ENCODE assay signal across 1 cellular context in genomic region chr21:44816761-44817505, GRCh38.
TF ChIP-seq lines count a peak whose summit lies in the region.

No MANE protein-coding gene starts in this region.

TF ChIP-seq in K562, 482 proteins besides CTCF, POLR2A, EP300 and RAD21 (continues in another document):
- TF ChIP-seq FOS (IDR thresholded peaks at IDR 0.05; ENCODE audit: extremely low read depth, insufficient read length) (no peak), ZC3H11A (IDR thresholded peaks at IDR 0.05; ENCODE audit: low read depth, low read length) (no peak), NCOA1 (IDR thresholded peaks at IDR 0.05; ENCODE audit: low read depth) (no peak), MTF1 (CRISPR knock-in tag; IDR thresholded peaks at IDR 0.05; ENCODE audit: borderline replicate concordance) (no peak), BDP1 (IDR thresholded peaks at IDR 0.05; ENCODE audit: insufficient read depth, insufficient read length) (no peak), PTBP1 (IDR thresholded peaks at IDR 0.05; ENCODE audit: low read depth, low read length) (no peak), BMI1 (IDR thresholded peaks at IDR 0.05; ENCODE audit: low read length) (no peak), SUPT5H (IDR thresholded peaks at IDR 0.05) (peak; percentile 16; the same call in 1 of the 2 replicates), SLC30A9 (CRISPR knock-in tag; IDR thresholded peaks at IDR 0.05) (no peak), MAFF (IDR thresholded peaks at IDR 0.05; ENCODE audit: low read length) (no peak), IRF2 (CRISPR knock-in tag; IDR thresholded peaks at IDR 0.05) (0 out of 2 replicates have a peak, but pooled peaks have one; percentile 57), ZNF778 (CRISPR knock-in tag; IDR thresholded peaks at IDR 0.05) (no peak), POLR2G (IDR thresholded peaks at IDR 0.05; ENCODE audit: low read depth, low read length) (0 out of 2 replicates have a peak, but pooled peaks have one; percentile 10), CHD1 (IDR thresholded peaks at IDR 0.05; ENCODE audit: low read length) (no peak), E2F4 (CRISPR knock-in tag; IDR thresholded peaks at IDR 0.05; ENCODE audit: low read depth) (no peak), ZNF316 (IDR thresholded peaks at IDR 0.05) (no peak), PURB (CRISPR knock-in tag; IDR thresholded peaks at IDR 0.05; ENCODE audit: low read depth) (no peak), BRCA1 (IDR thresholded peaks at IDR 0.05) (no peak), BRCA1 (CRISPR knock-in tag; IDR thresholded peaks at IDR 0.05) (no peak), NR4A1 (CRISPR knock-in tag; IDR thresholded peaks at IDR 0.05) (no peak), NR4A1 (tag; IDR thresholded peaks at IDR 0.05) (no peak), KLF1 (tag; IDR thresholded peaks at IDR 0.05) (no peak), STAG1 (CRISPR knock-in tag; IDR thresholded peaks at IDR 0.05; ENCODE audit: borderline replicate concordance) (no peak), ZNF766 (CRISPR knock-in tag; conservative IDR thresholded peaks at IDR 0.05) (no peak), ZNF282 (CRISPR knock-in tag; IDR thresholded peaks at IDR 0.05) (no peak), ZNF12 (CRISPR knock-in tag; IDR thresholded peaks at IDR 0.05) (no peak), ZC3H4 (CRISPR knock-in tag; IDR thresholded peaks at IDR 0.05; ENCODE audit: borderline replicate concordance) (peak; percentile 81; the same call in 1 of the 2 replicates), PHB2 (IDR thresholded peaks at IDR 0.05; ENCODE audit: low read depth) (no peak), ZBTB12 (CRISPR knock-in tag; IDR thresholded peaks at IDR 0.05) (no peak), ZNF324 (CRISPR knock-in tag; IDR thresholded peaks at IDR 0.05) (no peak), POLR2B (IDR thresholded peaks at IDR 0.05; ENCODE audit: low read depth, partially characterized antibody) (no peak), PCBP2 (IDR thresholded peaks at IDR 0.05; ENCODE audit: low read depth, low read length, poor library complexity, severe bottlenecking) (no peak), HMBOX1 (IDR thresholded peaks at IDR 0.05) (no peak), PCBP1 (IDR thresholded peaks at IDR 0.05; ENCODE audit: low read depth, low read length, poor library complexity, severe bottlenecking) (peak; percentile 84), KDM2B (CRISPR knock-in tag; IDR thresholded peaks at IDR 0.05) (no peak), KDM5B (IDR thresholded peaks at IDR 0.05; ENCODE audit: insufficient replicate concordance, low read depth, low read length) (no peak), IRF1 (CRISPR knock-in tag; IDR thresholded peaks at IDR 0.05; ENCODE audit: borderline replicate concordance) (no peak), HNRNPLL (IDR thresholded peaks at IDR 0.05; ENCODE audit: low read depth, low read length, poor library complexity, severe bottlenecking) (peak; percentile 6), ZNF212 (CRISPR knock-in tag; IDR thresholded peaks at IDR 0.05) (no peak), ZNF280B (CRISPR knock-in tag; IDR thresholded peaks at IDR 0.05) (no peak), BCL6 (CRISPR knock-in tag; IDR thresholded peaks at IDR 0.05) (no peak)
- TF ChIP-seq, protein P1, sequence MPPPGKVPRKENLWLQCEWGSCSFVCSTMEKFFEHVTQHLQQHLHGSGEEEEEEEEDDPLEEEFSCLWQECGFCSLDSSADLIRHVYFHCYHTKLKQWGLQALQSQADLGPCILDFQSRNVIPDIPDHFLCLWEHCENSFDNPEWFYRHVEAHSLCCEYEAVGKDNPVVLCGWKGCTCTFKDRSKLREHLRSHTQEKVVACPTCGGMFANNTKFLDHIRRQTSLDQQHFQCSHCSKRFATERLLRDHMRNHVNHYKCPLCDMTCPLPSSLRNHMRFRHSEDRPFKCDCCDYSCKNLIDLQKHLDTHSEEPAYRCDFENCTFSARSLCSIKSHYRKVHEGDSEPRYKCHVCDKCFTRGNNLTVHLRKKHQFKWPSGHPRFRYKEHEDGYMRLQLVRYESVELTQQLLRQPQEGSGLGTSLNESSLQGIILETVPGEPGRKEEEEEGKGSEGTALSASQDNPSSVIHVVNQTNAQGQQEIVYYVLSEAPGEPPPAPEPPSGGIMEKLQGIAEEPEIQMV (tag; conservative IDR thresholded peaks at IDR 0.05; ENCODE audit: low read depth) = no peak
- TF ChIP-seq, protein P2, sequence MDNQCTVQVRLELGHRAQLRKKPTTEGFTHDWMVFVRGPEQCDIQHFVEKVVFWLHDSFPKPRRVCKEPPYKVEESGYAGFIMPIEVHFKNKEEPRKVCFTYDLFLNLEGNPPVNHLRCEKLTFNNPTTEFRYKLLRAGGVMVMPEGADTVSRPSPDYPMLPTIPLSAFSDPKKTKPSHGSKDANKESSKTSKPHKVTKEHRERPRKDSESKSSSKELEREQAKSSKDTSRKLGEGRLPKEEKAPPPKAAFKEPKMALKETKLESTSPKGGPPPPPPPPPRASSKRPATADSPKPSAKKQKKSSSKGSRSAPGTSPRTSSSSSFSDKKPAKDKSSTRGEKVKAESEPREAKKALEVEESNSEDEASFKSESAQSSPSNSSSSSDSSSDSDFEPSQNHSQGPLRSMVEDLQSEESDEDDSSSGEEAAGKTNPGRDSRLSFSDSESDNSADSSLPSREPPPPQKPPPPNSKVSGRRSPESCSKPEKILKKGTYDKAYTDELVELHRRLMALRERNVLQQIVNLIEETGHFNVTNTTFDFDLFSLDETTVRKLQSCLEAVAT (IDR thresholded peaks at IDR 0.05) = no peak
- TF ChIP-seq, protein P3, sequence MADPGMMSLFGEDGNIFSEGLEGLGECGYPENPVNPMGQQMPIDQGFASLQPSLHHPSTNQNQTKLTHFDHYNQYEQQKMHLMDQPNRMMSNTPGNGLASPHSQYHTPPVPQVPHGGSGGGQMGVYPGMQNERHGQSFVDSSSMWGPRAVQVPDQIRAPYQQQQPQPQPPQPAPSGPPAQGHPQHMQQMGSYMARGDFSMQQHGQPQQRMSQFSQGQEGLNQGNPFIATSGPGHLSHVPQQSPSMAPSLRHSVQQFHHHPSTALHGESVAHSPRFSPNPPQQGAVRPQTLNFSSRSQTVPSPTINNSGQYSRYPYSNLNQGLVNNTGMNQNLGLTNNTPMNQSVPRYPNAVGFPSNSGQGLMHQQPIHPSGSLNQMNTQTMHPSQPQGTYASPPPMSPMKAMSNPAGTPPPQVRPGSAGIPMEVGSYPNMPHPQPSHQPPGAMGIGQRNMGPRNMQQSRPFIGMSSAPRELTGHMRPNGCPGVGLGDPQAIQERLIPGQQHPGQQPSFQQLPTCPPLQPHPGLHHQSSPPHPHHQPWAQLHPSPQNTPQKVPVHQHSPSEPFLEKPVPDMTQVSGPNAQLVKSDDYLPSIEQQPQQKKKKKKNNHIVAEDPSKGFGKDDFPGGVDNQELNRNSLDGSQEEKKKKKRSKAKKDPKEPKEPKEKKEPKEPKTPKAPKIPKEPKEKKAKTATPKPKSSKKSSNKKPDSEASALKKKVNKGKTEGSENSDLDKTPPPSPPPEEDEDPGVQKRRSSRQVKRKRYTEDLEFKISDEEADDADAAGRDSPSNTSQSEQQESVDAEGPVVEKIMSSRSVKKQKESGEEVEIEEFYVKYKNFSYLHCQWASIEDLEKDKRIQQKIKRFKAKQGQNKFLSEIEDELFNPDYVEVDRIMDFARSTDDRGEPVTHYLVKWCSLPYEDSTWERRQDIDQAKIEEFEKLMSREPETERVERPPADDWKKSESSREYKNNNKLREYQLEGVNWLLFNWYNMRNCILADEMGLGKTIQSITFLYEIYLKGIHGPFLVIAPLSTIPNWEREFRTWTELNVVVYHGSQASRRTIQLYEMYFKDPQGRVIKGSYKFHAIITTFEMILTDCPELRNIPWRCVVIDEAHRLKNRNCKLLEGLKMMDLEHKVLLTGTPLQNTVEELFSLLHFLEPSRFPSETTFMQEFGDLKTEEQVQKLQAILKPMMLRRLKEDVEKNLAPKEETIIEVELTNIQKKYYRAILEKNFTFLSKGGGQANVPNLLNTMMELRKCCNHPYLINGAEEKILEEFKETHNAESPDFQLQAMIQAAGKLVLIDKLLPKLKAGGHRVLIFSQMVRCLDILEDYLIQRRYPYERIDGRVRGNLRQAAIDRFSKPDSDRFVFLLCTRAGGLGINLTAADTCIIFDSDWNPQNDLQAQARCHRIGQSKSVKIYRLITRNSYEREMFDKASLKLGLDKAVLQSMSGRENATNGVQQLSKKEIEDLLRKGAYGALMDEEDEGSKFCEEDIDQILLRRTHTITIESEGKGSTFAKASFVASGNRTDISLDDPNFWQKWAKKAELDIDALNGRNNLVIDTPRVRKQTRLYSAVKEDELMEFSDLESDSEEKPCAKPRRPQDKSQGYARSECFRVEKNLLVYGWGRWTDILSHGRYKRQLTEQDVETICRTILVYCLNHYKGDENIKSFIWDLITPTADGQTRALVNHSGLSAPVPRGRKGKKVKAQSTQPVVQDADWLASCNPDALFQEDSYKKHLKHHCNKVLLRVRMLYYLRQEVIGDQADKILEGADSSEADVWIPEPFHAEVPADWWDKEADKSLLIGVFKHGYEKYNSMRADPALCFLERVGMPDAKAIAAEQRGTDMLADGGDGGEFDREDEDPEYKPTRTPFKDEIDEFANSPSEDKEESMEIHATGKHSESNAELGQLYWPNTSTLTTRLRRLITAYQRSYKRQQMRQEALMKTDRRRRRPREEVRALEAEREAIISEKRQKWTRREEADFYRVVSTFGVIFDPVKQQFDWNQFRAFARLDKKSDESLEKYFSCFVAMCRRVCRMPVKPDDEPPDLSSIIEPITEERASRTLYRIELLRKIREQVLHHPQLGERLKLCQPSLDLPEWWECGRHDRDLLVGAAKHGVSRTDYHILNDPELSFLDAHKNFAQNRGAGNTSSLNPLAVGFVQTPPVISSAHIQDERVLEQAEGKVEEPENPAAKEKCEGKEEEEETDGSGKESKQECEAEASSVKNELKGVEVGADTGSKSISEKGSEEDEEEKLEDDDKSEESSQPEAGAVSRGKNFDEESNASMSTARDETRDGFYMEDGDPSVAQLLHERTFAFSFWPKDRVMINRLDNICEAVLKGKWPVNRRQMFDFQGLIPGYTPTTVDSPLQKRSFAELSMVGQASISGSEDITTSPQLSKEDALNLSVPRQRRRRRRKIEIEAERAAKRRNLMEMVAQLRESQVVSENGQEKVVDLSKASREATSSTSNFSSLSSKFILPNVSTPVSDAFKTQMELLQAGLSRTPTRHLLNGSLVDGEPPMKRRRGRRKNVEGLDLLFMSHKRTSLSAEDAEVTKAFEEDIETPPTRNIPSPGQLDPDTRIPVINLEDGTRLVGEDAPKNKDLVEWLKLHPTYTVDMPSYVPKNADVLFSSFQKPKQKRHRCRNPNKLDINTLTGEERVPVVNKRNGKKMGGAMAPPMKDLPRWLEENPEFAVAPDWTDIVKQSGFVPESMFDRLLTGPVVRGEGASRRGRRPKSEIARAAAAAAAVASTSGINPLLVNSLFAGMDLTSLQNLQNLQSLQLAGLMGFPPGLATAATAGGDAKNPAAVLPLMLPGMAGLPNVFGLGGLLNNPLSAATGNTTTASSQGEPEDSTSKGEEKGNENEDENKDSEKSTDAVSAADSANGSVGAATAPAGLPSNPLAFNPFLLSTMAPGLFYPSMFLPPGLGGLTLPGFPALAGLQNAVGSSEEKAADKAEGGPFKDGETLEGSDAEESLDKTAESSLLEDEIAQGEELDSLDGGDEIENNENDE (IDR thresholded peaks at IDR 0.05; ENCODE audit: low read depth, low read length) = no peak
- TF ChIP-seq, protein P4, sequence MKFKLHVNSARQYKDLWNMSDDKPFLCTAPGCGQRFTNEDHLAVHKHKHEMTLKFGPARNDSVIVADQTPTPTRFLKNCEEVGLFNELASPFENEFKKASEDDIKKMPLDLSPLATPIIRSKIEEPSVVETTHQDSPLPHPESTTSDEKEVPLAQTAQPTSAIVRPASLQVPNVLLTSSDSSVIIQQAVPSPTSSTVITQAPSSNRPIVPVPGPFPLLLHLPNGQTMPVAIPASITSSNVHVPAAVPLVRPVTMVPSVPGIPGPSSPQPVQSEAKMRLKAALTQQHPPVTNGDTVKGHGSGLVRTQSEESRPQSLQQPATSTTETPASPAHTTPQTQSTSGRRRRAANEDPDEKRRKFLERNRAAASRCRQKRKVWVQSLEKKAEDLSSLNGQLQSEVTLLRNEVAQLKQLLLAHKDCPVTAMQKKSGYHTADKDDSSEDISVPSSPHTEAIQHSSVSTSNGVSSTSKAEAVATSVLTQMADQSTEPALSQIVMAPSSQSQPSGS (CRISPR knock-in tag; IDR thresholded peaks at IDR 0.05) = peak; percentile 48; the same call in 1 of the 2 replicates
